2 cellular contexts compared by ENCODE assay signal in the genomic region with DNA sequence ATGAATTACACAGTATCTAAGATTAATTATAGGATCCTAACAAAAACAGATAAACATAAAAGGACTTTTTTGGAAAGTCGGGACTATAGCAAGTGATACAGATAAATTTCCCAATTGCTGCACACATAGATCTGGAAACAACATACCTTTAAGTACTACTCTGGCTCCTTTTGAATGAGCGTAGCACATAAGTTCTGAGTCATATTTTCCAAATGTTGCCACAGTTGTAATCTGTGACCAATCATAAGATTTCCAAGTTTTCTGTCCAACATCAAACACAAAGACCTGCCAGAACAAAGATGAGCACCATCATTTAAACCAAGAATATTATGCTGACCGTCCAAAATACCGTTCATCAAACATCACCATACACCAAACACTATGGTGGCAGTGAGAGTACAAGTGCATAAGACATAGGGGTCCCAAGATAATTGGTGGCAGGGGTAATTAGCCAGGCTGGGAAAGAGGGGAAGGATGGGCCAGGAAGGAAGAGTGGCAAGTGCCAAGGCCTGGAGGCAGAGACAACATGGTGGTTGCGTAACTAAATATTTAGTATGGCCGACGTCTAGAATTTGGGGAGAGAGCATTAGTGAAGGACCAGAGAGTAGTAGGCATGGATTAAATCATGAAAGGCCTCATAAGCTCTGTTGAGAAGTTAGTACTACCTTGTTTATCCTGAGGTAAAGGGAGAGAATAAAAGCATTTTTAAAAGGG.
TF ChIP-seq lines count a peak whose summit lies in the region.

No MANE protein-coding gene starts in this region.

TF ChIP-seq in SK-N-SH, 30 proteins besides CTCF, POLR2A, EP300 and RAD21 (continued from another document):
- TF ChIP-seq FOSL2 (IDR thresholded peaks at IDR 0.05; ENCODE audit: borderline replicate concordance, low read depth), result peak; percentile 26; the same call in 1 of the 2 replicates
- TF ChIP-seq YY1 (IDR thresholded peaks at IDR 0.05; ENCODE audit: low read depth), result no peak
- TF ChIP-seq EZH2phosphoT487 (IDR thresholded peaks at IDR 0.05; ENCODE audit: borderline replicate concordance, low read depth), result no peak
- TF ChIP-seq NRF1 (IDR thresholded peaks at IDR 0.05; ENCODE audit: low read depth, low read length), result no peak
- TF ChIP-seq, protein P1, sequence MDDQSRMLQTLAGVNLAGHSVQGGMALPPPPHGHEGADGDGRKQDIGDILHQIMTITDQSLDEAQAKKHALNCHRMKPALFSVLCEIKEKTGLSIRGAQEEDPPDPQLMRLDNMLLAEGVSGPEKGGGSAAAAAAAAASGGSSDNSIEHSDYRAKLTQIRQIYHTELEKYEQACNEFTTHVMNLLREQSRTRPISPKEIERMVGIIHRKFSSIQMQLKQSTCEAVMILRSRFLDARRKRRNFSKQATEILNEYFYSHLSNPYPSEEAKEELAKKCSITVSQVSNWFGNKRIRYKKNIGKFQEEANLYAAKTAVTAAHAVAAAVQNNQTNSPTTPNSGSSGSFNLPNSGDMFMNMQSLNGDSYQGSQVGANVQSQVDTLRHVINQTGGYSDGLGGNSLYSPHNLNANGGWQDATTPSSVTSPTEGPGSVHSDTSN (IDR thresholded peaks at IDR 0.05), result 0 out of 2 replicates have a peak, but pooled peaks have one; percentile 7
- no peak for TF ChIP-seq MXI1 (IDR thresholded peaks at IDR 0.05; ENCODE audit: low read depth, low read length)
- peak; percentile 25; the same call in 1 of the 2 replicates for TF ChIP-seq TCF12 (IDR thresholded peaks at IDR 0.05)
- no peak for TF ChIP-seq FOXM1 (IDR thresholded peaks at IDR 0.05; ENCODE audit: low read depth)
- TF ChIP-seq RXRA (IDR thresholded peaks at IDR 0.05; ENCODE audit: borderline replicate concordance, low read depth), result no peak

TF ChIP-seq in SK-N-SH treated with all-trans-retinoic acid at 6 μM for 48 hours, 23 proteins besides CTCF, POLR2A, EP300 and RAD21 (continued from another document):
- TF ChIP-seq, protein P2, sequence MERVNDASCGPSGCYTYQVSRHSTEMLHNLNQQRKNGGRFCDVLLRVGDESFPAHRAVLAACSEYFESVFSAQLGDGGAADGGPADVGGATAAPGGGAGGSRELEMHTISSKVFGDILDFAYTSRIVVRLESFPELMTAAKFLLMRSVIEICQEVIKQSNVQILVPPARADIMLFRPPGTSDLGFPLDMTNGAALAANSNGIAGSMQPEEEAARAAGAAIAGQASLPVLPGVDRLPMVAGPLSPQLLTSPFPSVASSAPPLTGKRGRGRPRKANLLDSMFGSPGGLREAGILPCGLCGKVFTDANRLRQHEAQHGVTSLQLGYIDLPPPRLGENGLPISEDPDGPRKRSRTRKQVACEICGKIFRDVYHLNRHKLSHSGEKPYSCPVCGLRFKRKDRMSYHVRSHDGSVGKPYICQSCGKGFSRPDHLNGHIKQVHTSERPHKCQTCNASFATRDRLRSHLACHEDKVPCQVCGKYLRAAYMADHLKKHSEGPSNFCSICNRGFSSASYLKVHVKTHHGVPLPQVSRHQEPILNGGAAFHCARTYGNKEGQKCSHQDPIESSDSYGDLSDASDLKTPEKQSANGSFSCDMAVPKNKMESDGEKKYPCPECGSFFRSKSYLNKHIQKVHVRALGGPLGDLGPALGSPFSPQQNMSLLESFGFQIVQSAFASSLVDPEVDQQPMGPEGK (CRISPR knock-in tag; IDR thresholded peaks at IDR 0.05; ENCODE audit: borderline replicate concordance), result no peak
- no peak for TF ChIP-seq CREB5 (CRISPR knock-in tag; IDR thresholded peaks at IDR 0.05; ENCODE audit: low read depth)
- no peak for TF ChIP-seq SNAI2 (CRISPR knock-in tag; IDR thresholded peaks at IDR 0.05)
- no peak for TF ChIP-seq ZFP3 (CRISPR knock-in tag; IDR thresholded peaks at IDR 0.05)
- no peak for TF ChIP-seq CSDC2 (CRISPR knock-in tag; IDR thresholded peaks at IDR 0.05)
- TF ChIP-seq TCF4 (CRISPR knock-in tag; IDR thresholded peaks at IDR 0.05; ENCODE audit: borderline replicate concordance), result no peak
- no peak for TF ChIP-seq GLIS3 (CRISPR knock-in tag; IDR thresholded peaks at IDR 0.05)
- no peak for TF ChIP-seq RARB (CRISPR knock-in tag; IDR thresholded peaks at IDR 0.05)
